Comparison of ENCODE assay signal across 9 cellular contexts in the genomic region with DNA sequence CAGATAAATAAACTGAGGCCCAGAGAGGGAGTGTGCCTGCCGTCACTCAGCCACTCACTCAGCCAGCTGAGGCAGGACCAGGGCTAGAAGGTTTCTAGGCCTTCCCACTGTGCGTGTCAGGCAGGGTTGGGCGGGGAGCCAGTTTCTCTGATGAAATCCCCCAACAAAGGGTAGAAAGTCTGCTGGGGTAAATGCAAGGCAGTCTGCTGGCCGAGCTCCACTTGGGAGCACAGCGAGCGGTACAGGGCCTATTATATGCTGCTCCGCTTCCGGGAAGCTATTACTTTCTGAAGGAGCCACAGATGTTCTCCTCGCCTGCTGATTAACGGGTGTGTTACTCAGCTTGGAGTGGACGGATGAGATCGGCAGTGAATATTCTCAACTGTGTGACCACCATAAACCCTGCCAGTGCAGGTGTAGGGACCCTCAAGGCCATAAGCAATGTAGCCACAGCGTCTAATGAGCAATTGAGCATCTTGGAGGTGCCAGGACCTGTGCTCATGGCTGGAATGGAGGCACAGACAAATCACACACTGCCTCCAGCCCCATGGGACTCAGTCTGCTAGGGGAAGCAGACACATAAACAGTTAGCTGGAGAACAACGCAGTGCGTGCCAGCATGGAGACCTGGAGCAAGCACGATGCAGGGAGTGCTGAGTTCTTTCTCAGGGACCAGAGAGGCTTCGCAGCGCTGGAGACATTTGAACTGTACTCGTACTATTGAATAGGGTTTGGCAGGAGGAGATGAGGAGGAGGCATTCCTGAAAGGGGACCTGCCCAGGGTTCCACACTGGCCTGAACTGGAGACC. TPM values are rescaled to one million over a fixed set of nuclear protein-coding genes. Genes with fewer than 3 reads are reported as not detected.
DNase-seq lines count a peak whose midpoint lies in the region; ATAC-seq, FAIRE-seq and TF ChIP-seq lines count a peak whose summit lies in the region.
"Had no signal": no experiment of that assay in that cellular context is flagged by ENCODE, and none has a peak within 500 bp of the region (broad histone marks: within the 10 kb centered on the region; RNA-seq: fewer than 3 reads in every experiment).

No MANE protein-coding gene starts in this region.

- no peaks in the 10 kb centered on the region for H3K9me1 ChIP-seq in K562 (ENCODE audit: control insufficient read depth, insufficient read depth, low read length)

- intact Hi-C loops in K562 (cut with micrococcal nuclease) = no loop called here

- no peak for TF ChIP-seq EP300 in K562 (IDR thresholded peaks at IDR 0.05; ENCODE audit: low read length)

- H3K4me1 Mint-ChIP-seq in CD8-positive, alpha-beta memory T cell = no peaks in the 10 kb centered on the region

- H4K20me1 ChIP-seq in K562 (replicated peaks; ENCODE audit: control insufficient read depth, insufficient read depth, low read length) = peaks cover 4% of the 10 kb centered on the region; the same call in 1 of the 2 replicates

- 5% methylated on average over 19 of the region's 19 CpGs for WGBS in K562 (ENCODE audit: insufficient coverage, low coverage, missing lambda C conversion rate)
- 75% methylated on average over 19 of the region's 19 CpGs for WGBS in liver

- no peaks in the 10 kb centered on the region for H3K79me2 ChIP-seq in K562 (ENCODE audit: control insufficient read depth, insufficient read depth, low read length)

- H3K9me3 ChIP-seq in K562 (replicated peaks; ENCODE audit: control insufficient read depth, insufficient read depth, low read depth, low read length) (no peaks in the 10 kb centered on the region), liver (ENCODE audit: control insufficient read depth in 4 of 4, low read length in 3 of 4) (no peaks in the 10 kb centered on the region)
- H3K9me3 ChIP-seq in CD8-positive, alpha-beta memory T cell (ENCODE audit: low read length) = no peaks in the 10 kb centered on the region

- in situ Hi-C loops in K562 (cut with MboI) = no loop called here

- CTCF ChIA-PET in K562 (lab: Yijun Ruan, JAX; ENCODE audit: low intra/inter-chr PET ratio) = no interaction called here
- CTCF ChIA-PET in CD8-positive, alpha-beta memory T cell (lab: Charles Lee) = no interaction called here

- peak; percentile 89 for DNase-seq in NCI-H1694 treated with DMSO at 0.1 percent for 48 hours (lab: John Stamatoyannopoulos, UW)
- no peak for DNase-seq in K562 (ENCODE audit: extremely low read depth in 1 of 4, low spot score in 3 of 4)
- DNase-seq in ureter (ENCODE audit: low spot score) = peak; percentile 88
- no peak for DNase-seq in CD8-positive, alpha-beta memory T cell

- H3K27ac ChIP-seq in K562 (ENCODE audit: extremely low read depth, low read depth, low read length) (no peak overlapping the region), liver (ENCODE audit: low read depth in 1 of 2, low read length in 2 of 2) (peak overlapping the region; percentile 47 to 59)
- no peak overlapping the region for H3K27ac ChIP-seq in CD8-positive, alpha-beta memory T cell (ENCODE audit: low read depth, low read length)
- H3K27ac ChIP-seq: HL-60 had no signal

- no peaks in the 10 kb centered on the region for H3K9me3 Mint-ChIP-seq in CD8-positive, alpha-beta memory T cell

- H3K4me2 ChIP-seq in K562 (ENCODE audit: insufficient read depth, low read length) = no peak overlapping the region

- H3K9ac ChIP-seq in K562 (ENCODE audit: insufficient read depth in 1 of 2, low read depth in 2 of 2, low read length in 2 of 2) = no peak overlapping the region
- H3K9ac ChIP-seq in liver (ENCODE audit: low read depth in 1 of 2, low read length in 2 of 2) = no peak overlapping the region

- peak overlapping the region in 1 of 8 donors; percentile 48 for H3K27ac Mint-ChIP-seq in CD8-positive, alpha-beta memory T cell

- H3K27me3 Mint-ChIP-seq in CD8-positive, alpha-beta memory T cell = peaks cover 9 to 23% of the 10 kb centered on the region in 2 donors

- FAIRE-seq in K562 (lab: Jason Lieb, UNC) = no peak

- ATAC-seq in K562 = peak; percentile 60
- no peak for ATAC-seq in GM21825 (IDR thresholded peaks at IDR 0.05; ENCODE audit: unreplicated experiment)
- no peak for ATAC-seq in GM21576 (IDR thresholded peaks at IDR 0.05; ENCODE audit: unreplicated experiment)
- ATAC-seq in HG02678 (IDR thresholded peaks at IDR 0.05; ENCODE audit: unreplicated experiment) = no peak

- H3K36me3 Mint-ChIP-seq in CD8-positive, alpha-beta memory T cell = no peaks in the 10 kb centered on the region

- peaks cover 20 to 44% of the 10 kb centered on the region in 2 experiments for H3K27me3 ChIP-seq in K562 (ENCODE audit: control insufficient read depth in 2 of 2, insufficient read depth in 2 of 2, low read length in 2 of 2)
- no peaks in the 10 kb centered on the region for H3K27me3 ChIP-seq in liver (ENCODE audit: control insufficient read depth in 4 of 4, insufficient read depth in 4 of 4, low read length in 3 of 4)
- no peaks in the 10 kb centered on the region for H3K27me3 ChIP-seq in CD8-positive, alpha-beta memory T cell (ENCODE audit: insufficient read depth, low read length, poor library complexity, severe bottlenecking)

- H3K4me1 ChIP-seq in K562 (replicated peaks in 1 of 2; ENCODE audit: control insufficient read depth in 2 of 2, insufficient read depth in 2 of 2, low read length in 2 of 2) (0 out of 5 replicates have a peak, but pooled peaks cover 0 to 3% of the 10 kb centered on the region in 2 experiments), liver (ENCODE audit: control insufficient read depth in 4 of 4, insufficient read depth in 4 of 4, low read length in 3 of 4) (peaks cover 2 to 16% (median 9%) of the 10 kb centered on the region in 4 donors)
- H3K4me1 ChIP-seq in CD8-positive, alpha-beta memory T cell (ENCODE audit: insufficient read depth, low read length) = no peaks in the 10 kb centered on the region

- no peak overlapping the region for H3K4me3 Mint-ChIP-seq in CD8-positive, alpha-beta memory T cell

- no peak for TF ChIP-seq CTCF in K562 (IDR thresholded peaks at IDR 0.05 in 2 of 3, conservative IDR thresholded peaks at IDR 0.05 in 1 of 3; ENCODE audit: insufficient read depth in 2 of 3, low read depth in 1 of 3, low read length in 3 of 3)
- TF ChIP-seq CTCF in liver (IDR thresholded peaks at IDR 0.05; ENCODE audit: low read depth, low read length, missing input control) = no peak

- BruUV-seq in K562 (replicated peaks; lab: Mats Ljungman, UMichigan) = no TSS peak

- H3K36me3 ChIP-seq in K562 (ENCODE audit: control insufficient read depth, insufficient read depth, low read length) (no peaks in the 10 kb centered on the region), liver (ENCODE audit: control insufficient read depth in 4 of 4, insufficient read depth in 3 of 4, low read depth in 1 of 4, low read length in 3 of 4) (no peaks in the 10 kb centered on the region)
- H3K36me3 ChIP-seq in CD8-positive, alpha-beta memory T cell (ENCODE audit: insufficient read depth, low read length) = no peaks in the 10 kb centered on the region

- no peak overlapping the region for H2AFZ ChIP-seq in K562 (ENCODE audit: low read depth, low read length)

- TF ChIP-seq POLR2A in K562 (conservative IDR thresholded peaks at IDR 0.05) = no peak

- TF ChIP-seq RAD21 in K562 (CRISPR knock-in tag; conservative IDR thresholded peaks at IDR 0.05 in 1 of 2, IDR thresholded peaks at IDR 0.05 in 1 of 2) (no peak), liver (IDR thresholded peaks at IDR 0.05) (no peak)

- POLR2A ChIA-PET in K562 (lab: Yijun Ruan, JAX) = interaction anchor here (0.6 kb wide), 1 partner anchor 26 kb away, joined by 4 read pairs; no protein-coding TSS in a partner anchor
- POLR2A ChIA-PET in CD8-positive, alpha-beta memory T cell (lab: Charles Lee) = no interaction called here

- no peak overlapping the region for H3K4me3 ChIP-seq in K562
- no peak overlapping the region for H3K4me3 ChIP-seq in liver (ENCODE audit: low read depth in 1 of 3, low read length in 3 of 3)
- H3K4me3 ChIP-seq in CD8-positive, alpha-beta memory T cell (ENCODE audit: low read length) = no peak overlapping the region

TF ChIP-seq in liver, 16 proteins besides CTCF, POLR2A, EP300 and RAD21 (continues in another document):
- peak in 1 of 2 donors; percentile 48 for TF ChIP-seq RXRA (IDR thresholded peaks at IDR 0.05)

RNA-seq across cellular contexts. Expression of gene CORO2B, which starts 42.1 kb away (rescaled TPM):
- not detected in 2 replicates for total RNA-seq in K562 (2011; cell fraction: chromatin; rRNA removed; ENCODE audit: low replicate concordance)
- not detected in 2 replicates for total RNA-seq in K562 (2011; cell fraction: nucleolus; rRNA removed)
- not detected in 2 replicates for total RNA-seq in K562 (2011; cell fraction: nucleoplasm; rRNA removed)
- total RNA-seq in K562 (2014; rRNA removed) (not detected in 2 replicates), K562 (2014; rRNA removed; fragmentation: Illumina TruSeq; extraction: Trizol) (not detected in 2 replicates), K562 (2015; rRNA removed; fragmentation: Illumina TruSeq; extraction: Trizol) (not detected in 2 replicates), K562 (2021) (not detected in 2 replicates), liver (under 1 TPM; 0.50 to 0.65 TPM), ureter (5.4 TPM)
- polyA plus RNA-seq in K562 (2011; rRNA removed) (not detected in 2 replicates), K562 (2014; fragmentation: Illumina TruSeq; extraction: Trizol) (not detected in 2 replicates), K562 (2014; fragmentation: Nextera tagmentation; extraction: Ambion mirVana) (not detected), K562 (2014; rRNA removed) (not detected in 2 replicates), liver (under 1 TPM; 0.15 to 0.54 TPM)
- not detected in 2 replicates for polyA plus RNA-seq in K562 (2011; cell fraction: cytosol; rRNA removed)
- not detected in 2 replicates for polyA plus RNA-seq in K562 (2011; cell fraction: nucleus; rRNA removed)
- not detected in 2 replicates for polyA plus RNA-seq in K562 (2012)
- polyA minus RNA-seq in K562 (2011; rRNA and poly(A)+ RNA removed) = not detected in 2 replicates
- polyA minus RNA-seq in K562 (2011; cell fraction: cytosol; rRNA and poly(A)+ RNA removed) = not detected in 2 replicates
- polyA minus RNA-seq in K562 (2011; cell fraction: nucleus; rRNA and poly(A)+ RNA removed) = not detected in 2 replicates
- not detected for total RNA-seq in CD8-positive, alpha-beta memory T cell
- not detected for polyA plus RNA-seq in CD8-positive, alpha-beta memory T cell

Comparison
In these comparisons a context has a peak if more than half of its experiments do, and no peak if none do; other contexts are left out.
1. DNase-seq: peak in NCI-H1694 treated with DMSO at 0.1 percent for 48 hours (single experiment) and ureter (single experiment); none in K562 (0 of 4) and CD8-positive, alpha-beta memory T cell (0 of 5).
2. H3K27ac ChIP-seq: peak in liver (2 of 2); none in K562 (single experiment) and CD8-positive, alpha-beta memory T cell (single experiment).